In the genomic region with DNA sequence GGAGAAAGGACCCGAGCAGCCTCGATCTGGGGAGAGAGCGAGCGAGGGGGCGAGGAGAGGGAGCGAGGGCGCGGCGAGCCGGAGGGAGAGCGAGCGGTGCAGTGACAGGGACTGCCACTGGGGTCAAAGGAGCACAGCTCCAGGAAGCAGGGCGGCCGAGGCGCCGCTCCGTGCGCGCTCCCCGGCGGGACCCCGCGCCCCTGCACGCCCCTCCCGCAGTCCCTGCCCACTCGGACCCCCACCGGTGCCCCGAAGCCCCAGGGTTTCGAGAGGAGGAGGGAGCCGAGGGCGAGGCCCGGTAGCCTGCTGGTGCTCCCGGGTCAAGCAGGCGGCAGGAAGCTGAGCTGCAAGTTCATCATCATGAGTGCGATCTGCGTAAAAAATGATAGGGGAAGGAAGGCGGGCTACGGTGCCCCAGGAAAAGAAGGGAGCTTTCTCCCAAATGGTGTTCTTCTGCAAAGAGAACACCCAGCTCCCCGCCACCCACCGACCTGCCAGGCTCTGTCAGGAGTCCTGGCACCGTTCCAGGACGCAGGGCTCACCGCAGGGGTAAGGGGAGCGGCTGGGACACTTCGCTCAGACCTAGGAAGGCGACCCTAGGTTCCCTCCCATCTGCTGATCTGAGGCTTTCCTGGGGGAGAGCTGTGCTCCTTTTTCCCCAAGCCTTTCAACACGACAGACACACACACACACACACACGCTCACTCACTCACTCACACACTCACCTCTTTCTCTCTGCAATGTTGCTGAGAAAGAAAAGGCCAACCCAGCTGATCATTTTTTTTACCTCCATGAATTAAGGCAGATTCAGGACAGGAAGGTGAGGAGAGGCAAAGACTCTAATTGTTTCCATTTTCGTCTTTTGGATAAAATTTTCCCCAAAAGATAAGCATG, we compare ENCODE assay signal across 1 cellular context.
TF ChIP-seq lines count a peak whose summit lies in the region.

A gene with protein sequence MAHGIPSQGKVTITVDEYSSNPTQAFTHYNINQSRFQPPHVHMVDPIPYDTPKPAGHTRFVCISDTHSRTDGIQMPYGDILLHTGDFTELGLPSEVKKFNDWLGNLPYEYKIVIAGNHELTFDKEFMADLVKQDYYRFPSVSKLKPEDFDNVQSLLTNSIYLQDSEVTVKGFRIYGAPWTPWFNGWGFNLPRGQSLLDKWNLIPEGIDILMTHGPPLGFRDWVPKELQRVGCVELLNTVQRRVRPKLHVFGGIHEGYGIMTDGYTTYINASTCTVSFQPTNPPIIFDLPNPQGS (minus strand): TSS at position 103 of the 894 bp plus-strand sequence. CDS start 5,980 bp downstream, outside the sequence.

TF ChIP-seq in liver, 16 proteins besides CTCF, POLR2A, EP300 and RAD21 (continued from another document):
- TF ChIP-seq, protein P1, sequence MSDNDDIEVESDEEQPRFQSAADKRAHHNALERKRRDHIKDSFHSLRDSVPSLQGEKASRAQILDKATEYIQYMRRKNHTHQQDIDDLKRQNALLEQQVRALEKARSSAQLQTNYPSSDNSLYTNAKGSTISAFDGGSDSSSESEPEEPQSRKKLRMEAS (IDR thresholded peaks at IDR 0.05) = no peak
- TF ChIP-seq JUND (IDR thresholded peaks at IDR 0.05) = no peak
